In the genomic region with DNA sequence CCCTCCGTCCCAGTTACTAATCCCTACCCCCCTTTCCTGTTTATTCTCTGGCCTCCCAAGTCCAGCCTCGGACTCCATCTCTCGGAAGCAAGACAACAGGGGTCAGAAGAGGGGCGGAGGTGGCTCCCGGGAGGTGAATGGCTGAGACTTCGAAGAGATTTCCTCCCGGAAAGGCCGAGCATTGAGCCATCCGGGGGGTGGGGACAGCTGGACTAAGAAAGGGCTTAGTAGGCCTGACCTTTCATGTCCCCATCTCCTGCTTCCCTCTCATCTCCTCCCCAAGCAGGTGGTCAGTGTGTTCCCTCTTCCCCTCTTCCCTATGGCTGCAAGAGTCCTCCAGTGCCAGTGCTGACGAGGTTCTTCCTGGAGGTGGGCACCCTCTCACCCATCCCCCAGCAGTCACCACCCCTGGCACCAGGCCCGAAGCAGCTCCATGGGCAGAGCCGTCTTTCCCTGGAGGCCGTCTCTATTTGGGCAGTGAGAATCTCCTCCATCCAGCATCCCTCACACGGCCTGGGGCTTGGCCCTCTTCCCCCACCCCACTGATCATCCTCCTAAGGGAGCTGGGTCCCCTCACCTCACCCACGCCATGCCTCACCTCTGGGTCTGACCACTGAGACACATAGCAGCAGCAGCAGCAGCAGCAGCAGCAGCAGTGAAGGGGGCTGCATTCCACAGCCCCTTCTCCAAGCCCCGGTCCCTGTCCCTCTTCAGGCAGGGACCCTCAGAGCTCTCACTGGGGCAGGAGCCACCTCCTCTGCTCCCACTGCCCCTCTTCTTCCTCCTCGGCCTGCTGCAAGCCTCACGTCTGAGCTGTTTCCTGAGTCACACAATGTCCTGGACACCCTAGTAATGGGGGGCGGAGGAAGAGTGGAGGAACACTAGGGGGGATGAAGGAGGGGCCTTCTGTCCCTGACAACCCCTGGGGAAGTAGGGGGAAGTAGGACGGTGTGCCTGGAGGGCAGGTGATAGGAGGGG, we compare ENCODE assay signal across 15 cellular contexts. TPM values are rescaled to one million over a fixed set of nuclear protein-coding genes. Genes with fewer than 3 reads are reported as not detected.
DNase-seq lines count a peak whose midpoint lies in the region; ATAC-seq, FAIRE-seq and TF ChIP-seq lines count a peak whose summit lies in the region.
"Had no signal": no experiment of that assay in that cellular context is flagged by ENCODE, and none has a peak within 500 bp of the region (broad histone marks: within the 10 kb centered on the region; RNA-seq: fewer than 3 reads in every experiment).

Gene NOTCH4 (minus strand): TSS at position 810 of the 978 bp plus-strand sequence. CDS start 139 bp downstream, at position 671.

- WGBS in adipose tissue, 3 donors = 34 to 52% (median 46%) methylated on average over 20 of the region's 20 CpGs
- 35 to 40% methylated on average over 20 of the region's 20 CpGs for WGBS in heart right ventricle, 2 donors
- WGBS in psoas muscle, 3 donors = 34 to 49% (median 37%) methylated on average over 20 of the region's 20 CpGs
- WGBS in pancreas, 2 donors = 41 to 54% methylated on average over 20 of the region's 20 CpGs

- no peaks in the 10 kb centered on the region for H3K4me1 ChIP-seq in CD4-positive, CD25-positive, alpha-beta regulatory T cell (ENCODE audit: control insufficient read depth, insufficient read depth, low read length, poor library complexity, severe bottlenecking)
- H3K4me1 ChIP-seq in heart right ventricle (peaks cover 0 to 22% (median 6%) of the 10 kb centered on the region in 9 donors), psoas muscle (no peaks in the 10 kb centered on the region), pancreas (no peaks in the 10 kb centered on the region)

- intact Hi-C loops in heart right ventricle (cut with DNase I) (no loop called here), psoas muscle (cut with DNase I) (no loop called here), pancreas (cut with DNase I) (no loop called here)

- no peaks in the 10 kb centered on the region for H3K9me3 ChIP-seq in CD4-positive, CD25-positive, alpha-beta regulatory T cell (ENCODE audit: control insufficient read depth in 2 of 2, low read length in 2 of 2)
- H3K9me3 ChIP-seq in heart right ventricle (no peaks in the 10 kb centered on the region), psoas muscle (no peaks in the 10 kb centered on the region), pancreas (no peaks in the 10 kb centered on the region)

- no peak within 1 kb of the TSS for H3K4me3 ChIP-seq in CD4-positive, CD25-positive, alpha-beta regulatory T cell (ENCODE audit: low read depth, low read length)
- H3K4me3 ChIP-seq in heart right ventricle (peak within 1 kb of the TSS; percentile 11 to 60 (median 48)), psoas muscle (peak within 1 kb of the TSS; percentile 53), pancreas (no peak within 1 kb of the TSS)

- no peak for ATAC-seq in CD4-positive, CD25-positive, alpha-beta regulatory T cell (ENCODE audit: low read depth in 2 of 2)
- ATAC-seq in heart right ventricle (peak; percentile 63 to 93 (median 86)), psoas muscle (peak in 3 of 4 donors; percentile 27 to 33 (median 30)), pancreas (no peak)
- ATAC-seq: natural killer cell had no signal

- TF ChIP-seq CTCF in heart right ventricle (IDR thresholded peaks at IDR 0.05) = no peak
- TF ChIP-seq CTCF in psoas muscle (IDR thresholded peaks at IDR 0.05) = no peak
- TF ChIP-seq CTCF in pancreas (IDR thresholded peaks at IDR 0.05) = no peak

- H3K4me3 Mint-ChIP-seq in CD4-positive, CD25-positive, alpha-beta regulatory T cell = no peak within 1 kb of the TSS
- H3K4me3 Mint-ChIP-seq: natural killer cell had no signal

- H3K4me1 Mint-ChIP-seq in CD4-positive, CD25-positive, alpha-beta regulatory T cell = peaks cover 0 to 8% (median 2%) of the 10 kb centered on the region in 4 donors
- H3K4me1 Mint-ChIP-seq: natural killer cell had no signal

- peaks cover 20% of the 10 kb centered on the region for H3K27me3 Mint-ChIP-seq in CD4-positive, CD25-positive, alpha-beta regulatory T cell

- H3K27ac ChIP-seq in CD4-positive, CD25-positive, alpha-beta regulatory T cell (ENCODE audit: insufficient read depth, low read length, poor library complexity, severe bottlenecking) = no peak within 1 kb of the TSS
- H3K27ac ChIP-seq in adipose tissue (ENCODE audit: low read depth, low read length) (no peak within 1 kb of the TSS), heart right ventricle (peak within 1 kb of the TSS; percentile 79 to 94 (median 90)), psoas muscle (no peak within 1 kb of the TSS), pancreas (no peak within 1 kb of the TSS)
- H3K27ac ChIP-seq: epithelial cell of prostate had no signal

- no peak for DNase-seq in CD4-positive, CD25-positive, alpha-beta regulatory T cell
- DNase-seq in heart right ventricle = peak; percentile 45 to 71
- no peak for DNase-seq in psoas muscle
- DNase-seq in globus pallidus (ENCODE audit: low spot score) = no peak
- no peak for DNase-seq in DMS114 treated with DMSO at 0.1 percent for 48 hours (lab: John Stamatoyannopoulos, UW; ENCODE audit: unreplicated experiment)
- no peak for DNase-seq in stimulated activated CD4-positive, alpha-beta T cell treated with anti-CD3 and anti-CD28 coated beads, Interleukin-2, amount 100 ng/mL, for 48 hours
- DNase-seq in pancreas = no peak
- DNase-seq: activated CD8-positive, alpha-beta memory T cell treated with anti-CD3 and anti-CD28 coated beads, Interleukin-2, amount 50 U/mL, for 4 hours; aorta; DMS53; Kasumi-1; natural killer cell; NCI-H226 had no signal

- no peak for FAIRE-seq in pancreas (lab: Jason Lieb, UNC)

- H3K27me3 ChIP-seq in CD4-positive, CD25-positive, alpha-beta regulatory T cell (ENCODE audit: control insufficient read depth, insufficient read depth, low read length) = no peaks in the 10 kb centered on the region
- H3K27me3 ChIP-seq in heart right ventricle = no peaks in the 10 kb centered on the region
- peaks cover 0 to 4% (median 0%) of the 10 kb centered on the region in 3 donors for H3K27me3 ChIP-seq in psoas muscle (ENCODE audit: insufficient read depth in 3 of 3, low read length in 2 of 3)
- H3K27me3 ChIP-seq in pancreas = no peaks in the 10 kb centered on the region

- no peaks in the 10 kb centered on the region for H3K36me3 Mint-ChIP-seq in CD4-positive, CD25-positive, alpha-beta regulatory T cell
- H3K36me3 Mint-ChIP-seq: natural killer cell had no signal

- H3K9me3 Mint-ChIP-seq in CD4-positive, CD25-positive, alpha-beta regulatory T cell = peaks cover 0 to 1% (median 0%) of the 10 kb centered on the region in 7 donors
- H3K9me3 Mint-ChIP-seq: natural killer cell had no signal

- H3K36me3 ChIP-seq in CD4-positive, CD25-positive, alpha-beta regulatory T cell (ENCODE audit: control insufficient read depth, insufficient read depth, low read length) = no peaks in the 10 kb centered on the region
- peaks cover 0 to 42% (median 0%) of the 10 kb centered on the region in 9 donors for H3K36me3 ChIP-seq in heart right ventricle
- no peaks in the 10 kb centered on the region for H3K36me3 ChIP-seq in psoas muscle (ENCODE audit: insufficient read depth in 1 of 2, low read depth in 1 of 2)
- no peaks in the 10 kb centered on the region for H3K36me3 ChIP-seq in pancreas

- peak within 1 kb of the TSS in 2 of 3 donors; percentile 26 to 75 for H3K27ac Mint-ChIP-seq in CD4-positive, CD25-positive, alpha-beta regulatory T cell

RNA-seq across cellular contexts. Expression of gene NOTCH4, which starts in this region (rescaled TPM):
- total RNA-seq in CD4-positive, CD25-positive, alpha-beta regulatory T cell = 0.86 TPM
- polyA plus RNA-seq in CD4-positive, CD25-positive, alpha-beta regulatory T cell = under 1 TPM in 3 of 4 donors, not detected in 1; 0.36 to 0.86 (median 0.40) TPM
- polyA plus RNA-seq in adipose tissue (100 to 1,000 TPM in 1 of 3 donors, 10 to 100 TPM in 2; 11.7 to 171 (median 44.5) TPM), heart right ventricle (100 to 1,000 TPM in 1 of 2 donors, 10 to 100 TPM in 1; 33.0 to 123 TPM), psoas muscle (10 to 100 TPM in 2 of 3 donors, 1 to 10 TPM in 1; 9.7 to 19.5 (median 10.4) TPM), pancreas (10 to 100 TPM; 27.4 to 45.2 TPM)
- total RNA-seq in heart right ventricle (10 to 100 TPM; 17.4 to 46.3 (median 23.3) TPM), psoas muscle (10 to 100 TPM; 11.3 to 16.6 (median 13.7) TPM), pancreas (1 to 10 TPM; 3.1 to 7.1 (median 4.7) TPM)

Comparison
In these comparisons a context has a peak if more than half of its experiments do, and no peak if none do; other contexts are left out.
1. RNA of gene NOTCH4 (polyA plus RNA-seq): 33.0 to 123 TPM in heart right ventricle, 27.4 to 45.2 TPM in pancreas, 11.7 to 171 TPM in adipose tissue and 9.7 to 19.5 TPM in psoas muscle; 0.36 to 0.86 TPM in CD4-positive, CD25-positive, alpha-beta regulatory T cell; every median in the first group is over 4 times any median in the second.
2. ATAC-seq: peak in heart right ventricle (8 of 8) and psoas muscle (3 of 4); none in CD4-positive, CD25-positive, alpha-beta regulatory T cell (0 of 2) and pancreas (0 of 4).
3. DNase-seq: peak in heart right ventricle (2 of 2); none in CD4-positive, CD25-positive, alpha-beta regulatory T cell (0 of 3), psoas muscle (0 of 2), globus pallidus (single experiment), DMS114 treated with DMSO at 0.1 percent for 48 hours (single experiment), stimulated activated CD4-positive, alpha-beta T cell treated with anti-CD3 and anti-CD28 coated beads, Interleukin-2, amount 100 ng/mL, for 48 hours (0 of 2) and pancreas (0 of 6).
4. H3K27ac ChIP-seq: peak in heart right ventricle (10 of 10); none in CD4-positive, CD25-positive, alpha-beta regulatory T cell (single experiment), adipose tissue (single experiment), psoas muscle (single experiment) and pancreas (0 of 4).
5. H3K4me3 ChIP-seq: peak in heart right ventricle (10 of 10) and psoas muscle (single experiment); none in CD4-positive, CD25-positive, alpha-beta regulatory T cell (single experiment) and pancreas (0 of 4).